Comparison of ENCODE assay signal across 20 cellular contexts in genomic region chr3:64501298-64501906, GRCh38.
DNase-seq lines count a peak whose midpoint lies in the region; ATAC-seq and TF ChIP-seq lines count a peak whose summit lies in the region.
"Had no signal": no experiment of that assay in that cellular context is flagged by ENCODE, and none has a peak within 500 bp of the region (broad histone marks: within the 10 kb centered on the region; RNA-seq: fewer than 3 reads in every experiment).

No MANE protein-coding gene starts in this region.

- POLR2A ChIA-PET in HEK293 (lab: Yijun Ruan, JAX) (no interaction called here), PC-3 (lab: Charles Lee; ENCODE audit: unreplicated experiment) (no interaction called here)

- no peak overlapping the region for H2AFZ ChIP-seq in PC-3 (ENCODE audit: low read length)

- no peaks in the 10 kb centered on the region for H3F3A ChIP-seq in PC-3 (ENCODE audit: low read length, unreplicated experiment)

- H3K4me3 Mint-ChIP-seq in natural killer cell, result no peak overlapping the region
- H3K4me3 Mint-ChIP-seq: activated naive CD8-positive, alpha-beta T cell treated with anti-CD3 and anti-CD28 coated beads for 36 hours; H9; memory B cell; T-helper 1 cell treated with Interleukin-12 subunit alpha and Interleukin-12 subunit beta and Interleukin-4 antibody, amounts not matched to agents 30 μg/mL and 1 μg/mL, for 36 hours had no signal

- H3K27ac ChIP-seq in C4-2B (peak overlapping the region; percentile 21; the same call in 1 of the 2 replicates), HEK293 (ENCODE audit: extremely low read depth, low read depth, low read length) (peak overlapping the region; percentile 76), WERI-Rb-1 (no peak overlapping the region), lower lobe of right lung (peak overlapping the region; percentile 53), PC-3 (ENCODE audit: low read length) (no peak overlapping the region)
- H3K27ac ChIP-seq: uterus had no signal

- H3K27me3 Mint-ChIP-seq in natural killer cell (ENCODE audit: low read depth in 2 of 2), result no peaks in the 10 kb centered on the region

- H3K4me1 Mint-ChIP-seq in natural killer cell, result no peaks in the 10 kb centered on the region
- H3K4me1 Mint-ChIP-seq: memory B cell had no signal

- H3K79me2 ChIP-seq in PC-3 (ENCODE audit: low read length), result no peaks in the 10 kb centered on the region

- no peaks in the 10 kb centered on the region for H3K36me3 Mint-ChIP-seq in natural killer cell
- H3K36me3 Mint-ChIP-seq: activated naive CD8-positive, alpha-beta T cell treated with anti-CD3 and anti-CD28 coated beads for 36 hours; memory B cell had no signal

- H3K4me1 ChIP-seq in HEK293 (ENCODE audit: control insufficient read depth, insufficient read depth, low read length) (peaks cover 6% of the 10 kb centered on the region), lower lobe of right lung (peaks cover 20% of the 10 kb centered on the region), PC-3 (ENCODE audit: insufficient read depth, low read length) (no peaks in the 10 kb centered on the region)
- H3K4me1 ChIP-seq: uterus had no signal

- H3K9me3 Mint-ChIP-seq in natural killer cell, result peaks cover 2 to 5% of the 10 kb centered on the region in 2 donors
- H3K9me3 Mint-ChIP-seq: H9, memory B cell had no signal

- H3K36me3 ChIP-seq in HEK293 (ENCODE audit: control insufficient read depth in 2 of 2, insufficient read depth in 1 of 2, low read length in 2 of 2) (no peaks in the 10 kb centered on the region), WERI-Rb-1 (no peaks in the 10 kb centered on the region), lower lobe of right lung (no peaks in the 10 kb centered on the region), PC-3 (ENCODE audit: low read depth, low read length) (no peaks in the 10 kb centered on the region)
- H3K36me3 ChIP-seq: uterus had no signal

- no TSS peak for BruUV-seq in PC-3 (replicated peaks; lab: Mats Ljungman, UMichigan)

- no peak overlapping the region for H3K4me3 ChIP-seq in HEK293 (ENCODE audit: low read depth, low read length)
- no peak overlapping the region for H3K4me3 ChIP-seq in WERI-Rb-1 (ENCODE audit: low read depth, low read length)
- no peak overlapping the region for H3K4me3 ChIP-seq in lower lobe of right lung
- H3K4me3 ChIP-seq in PC-3 (ENCODE audit: low read length), result no peak overlapping the region
- H3K4me3 ChIP-seq: uterus had no signal

- no peaks in the 10 kb centered on the region for H3K9me2 ChIP-seq in PC-3 (replicated peaks; ENCODE audit: low read length)

- ATAC-seq in lower lobe of right lung (peak in 1 of 2 donors; percentile 12), PC-3 (no peak), natural killer cell (no peak), GM18520 (IDR thresholded peaks at IDR 0.05; ENCODE audit: unreplicated experiment) (no peak)

- intact Hi-C loops in lower lobe of right lung (cut with DNase I) (no loop called here), PC-3 (cut with micrococcal nuclease) (no loop called here), natural killer cell (cut with micrococcal nuclease) (no loop called here)

- H3K4me2 ChIP-seq in PC-3 (ENCODE audit: low read length), result no peak overlapping the region

- CTCF ChIA-PET in HEK293 (lab: Yijun Ruan, JAX) (interaction anchor here (0.7 to 1.1 kb wide), 2 partner anchors 29 to 1638 kb away, joined by 3 to 5 read pairs; no protein-coding TSS in a partner anchor), PC-3 (lab: Charles Lee) (no interaction called here)

- no peak overlapping the region for H3K9ac ChIP-seq in PC-3 (ENCODE audit: low read length)

- H3K9me3 ChIP-seq in HEK293 (ENCODE audit: control insufficient read depth, insufficient read depth, low read depth, low read length), result no peaks in the 10 kb centered on the region
- no peaks in the 10 kb centered on the region for H3K9me3 ChIP-seq in WERI-Rb-1 (ENCODE audit: severe bottlenecking)
- no peaks in the 10 kb centered on the region for H3K9me3 ChIP-seq in lower lobe of right lung
- H3K9me3 ChIP-seq in PC-3 (ENCODE audit: low read length), result no peaks in the 10 kb centered on the region
- H3K9me3 ChIP-seq: uterus had no signal

- no peak for TF ChIP-seq CTCF in C4-2B (conservative IDR thresholded peaks at IDR 0.05)
- TF ChIP-seq CTCF in HEK293 (tag by site-specific recombination; IDR thresholded peaks at IDR 0.05), result no peak
- TF ChIP-seq CTCF in WERI-Rb-1 (IDR thresholded peaks at IDR 0.05; ENCODE audit: low read depth, low read length), result no peak
- no peak for TF ChIP-seq CTCF in lower lobe of right lung (IDR thresholded peaks at IDR 0.05)
- TF ChIP-seq CTCF in PC-3 (conservative IDR thresholded peaks at IDR 0.05; ENCODE audit: low read depth, low read length), result no peak
- TF ChIP-seq CTCF in natural killer cell (IDR thresholded peaks at IDR 0.05), result no peak

- H4K20me1 ChIP-seq in PC-3 (ENCODE audit: low read length), result no peaks in the 10 kb centered on the region

- H3K27ac Mint-ChIP-seq in natural killer cell, result no peak overlapping the region
- H3K27ac Mint-ChIP-seq: activated naive CD8-positive, alpha-beta T cell treated with anti-CD3 and anti-CD28 coated beads for 36 hours; H9; memory B cell; T-helper 1 cell treated with Interleukin-12 subunit alpha and Interleukin-12 subunit beta and Interleukin-4 antibody, amounts not matched to agents 30 μg/mL and 1 μg/mL, for 36 hours had no signal

- DNase-seq in WERI-Rb-1 (peak; percentile 57), lower lobe of right lung (no peak), PC-3 (no peak), natural killer cell (no peak)
- no peak for DNase-seq in stimulated activated CD4-positive, alpha-beta T cell treated with anti-CD3 and anti-CD28 coated beads, Interleukin-4, amount 100 ng/mL, for 4 hours
- DNase-seq: activated CD4-positive, alpha-beta T cell treated with anti-CD3 and anti-CD28 coated beads for 4 hours; activated naive CD8-positive, alpha-beta T cell treated with anti-CD3 and anti-CD28 coated beads for 36 hours; activated T-cell treated with anti-CD3 and anti-CD28 coated beads for 4 hours; H9; NCI-H1105 treated with DMSO at 0.1 percent for 48 hours; NCI-H446 treated with DMSO at 0.1 percent for 48 hours; nucleus accumbens; small intestine; stimulated activated naive CD4-positive, alpha-beta T cell treated with Interleukin-2 at 50 U/mL for 16 hours; uterus had no signal

- H3K27me3 ChIP-seq in WERI-Rb-1 (ENCODE audit: insufficient read depth, low read depth, severe bottlenecking) (no peaks in the 10 kb centered on the region), lower lobe of right lung (ENCODE audit: low read depth) (no peaks in the 10 kb centered on the region), PC-3 (ENCODE audit: low read length) (no peaks in the 10 kb centered on the region)
- H3K27me3 ChIP-seq: uterus had no signal

TF ChIP-seq in HEK293, 187 proteins besides CTCF, POLR2A, EP300 and RAD21 (continues in another document):
- TF ChIP-seq TRIM28 (IDR thresholded peaks at IDR 0.05; ENCODE audit: borderline replicate concordance, low read length) (peak; percentile 35; the same call in 1 of the 2 replicates), ZNF843 (tag by site-specific recombination; IDR thresholded peaks at IDR 0.05) (0 out of 2 replicates have a peak, but pooled peaks have one; percentile 32), ZNF138 (tag by site-specific recombination; IDR thresholded peaks at IDR 0.05; ENCODE audit: borderline replicate concordance) (no peak), ZNF350 (tag by site-specific recombination; IDR thresholded peaks at IDR 0.05) (no peak), KLF7 (tag by site-specific recombination; IDR thresholded peaks at IDR 0.05; ENCODE audit: borderline replicate concordance) (no peak), ZNF529 (tag by site-specific recombination; IDR thresholded peaks at IDR 0.05; ENCODE audit: insufficient replicate concordance) (no peak), PRDM10 (tag by site-specific recombination; IDR thresholded peaks at IDR 0.05) (peak; percentile 65), ZNF624 (tag by site-specific recombination; IDR thresholded peaks at IDR 0.05) (no peak), ZNF274 (IDR thresholded peaks at IDR 0.05; ENCODE audit: low read length) (no peak), ZNF274 (tag by site-specific recombination; IDR thresholded peaks at IDR 0.05; ENCODE audit: borderline replicate concordance) (no peak), ZNF48 (tag by site-specific recombination; IDR thresholded peaks at IDR 0.05) (no peak), ZNF214 (tag by site-specific recombination; IDR thresholded peaks at IDR 0.05; ENCODE audit: borderline replicate concordance) (no peak), ZNF488 (tag by site-specific recombination; IDR thresholded peaks at IDR 0.05) (no peak)

Comparison
In these comparisons a context has a peak if more than half of its experiments do, and no peak if none do; other contexts are left out.
1. H3K27ac ChIP-seq: peak in C4-2B (single experiment), HEK293 (single experiment) and lower lobe of right lung (single experiment); none in WERI-Rb-1 (single experiment) and PC-3 (single experiment).